In the genomic region with DNA sequence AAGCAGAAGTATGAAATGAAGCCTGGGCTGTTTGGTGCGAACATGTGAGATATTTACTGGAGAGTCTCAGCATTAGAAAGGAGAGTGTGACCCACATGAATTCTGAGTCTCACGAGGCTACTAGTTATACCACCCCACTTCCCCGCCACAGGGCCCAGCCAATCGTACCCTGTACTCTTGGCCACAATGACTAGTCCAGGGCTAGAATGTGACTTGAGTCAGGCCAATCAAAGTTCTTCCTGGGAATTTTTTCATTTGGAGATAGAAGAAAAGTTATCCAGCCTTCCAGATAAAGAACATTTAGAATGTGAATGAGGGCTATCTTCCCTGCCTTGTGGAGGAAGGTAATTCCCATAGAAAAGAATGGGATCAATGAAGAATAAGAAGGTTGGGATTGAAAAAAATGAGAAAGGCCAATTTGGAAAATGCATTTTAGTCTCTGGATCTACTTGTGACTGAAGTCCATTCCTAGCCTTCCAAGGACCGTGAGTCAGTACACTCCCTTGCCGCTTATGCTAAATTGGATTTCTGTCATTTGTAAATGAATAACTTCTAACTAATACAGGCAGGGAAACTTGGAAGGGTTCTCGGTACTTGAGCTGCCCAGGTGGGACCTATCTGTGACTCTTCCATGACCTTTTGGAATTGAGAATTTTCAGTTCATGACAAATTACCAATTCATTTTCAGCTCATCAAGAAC, we compare ENCODE assay signal across 20 cellular contexts. TPM values are rescaled to one million over a fixed set of nuclear protein-coding genes. Genes with fewer than 3 reads are reported as not detected.
A peak's percentile ranks its signal among the peaks of the same experiment; 100 is the strongest.
DNase-seq lines count a peak whose midpoint lies in the region; ATAC-seq, FAIRE-seq and TF ChIP-seq lines count a peak whose summit lies in the region.
"Had no signal": no experiment of that assay in that cellular context is flagged by ENCODE, and none has a peak within 500 bp of the region (broad histone marks: within the 10 kb centered on the region; RNA-seq: fewer than 3 reads in every experiment).

No MANE protein-coding gene starts in this region.

- no peak overlapping the region for H3K27ac ChIP-seq in HCT116 (ENCODE audit: low read depth, low read length)
- peak overlapping the region; percentile 37 for H3K27ac ChIP-seq in hepatocyte
- H3K27ac ChIP-seq in HepG2 (ENCODE audit: extremely low read length, insufficient read depth, low read length): no peak overlapping the region
- no peak overlapping the region for H3K27ac ChIP-seq in mesendoderm (ENCODE audit: low read depth, low read length)
- H3K27ac ChIP-seq: C4-2B had no signal

- H4K20me1 ChIP-seq in HCT116 (ENCODE audit: insufficient read depth): no peaks in the 10 kb centered on the region
- H4K20me1 ChIP-seq in hepatocyte (ENCODE audit: insufficient read depth, poor library complexity, severe bottlenecking): no peaks in the 10 kb centered on the region
- no peaks in the 10 kb centered on the region for H4K20me1 ChIP-seq in HepG2 (ENCODE audit: insufficient read depth, low read length)

- RAD21 ChIA-PET in HCT116 (lab: Charles Lee; ENCODE audit: low non-redundant PET in 1 of 2, low total read pairs in 2 of 2, uncharacterized antibody in 2 of 2, unreplicated experiment in 2 of 2): no interaction called here

- H3K4me3 ChIP-seq in HCT116 (replicated peaks in 1 of 2; ENCODE audit: low read depth in 1 of 2, low read length in 2 of 2): no peak overlapping the region
- H3K4me3 ChIP-seq in hepatocyte: no peak overlapping the region
- no peak overlapping the region for H3K4me3 ChIP-seq in HepG2 (replicated peaks in 1 of 3; ENCODE audit: insufficient read depth in 1 of 3, low read depth in 2 of 3, low read length in 3 of 3)
- no peak overlapping the region for H3K4me3 ChIP-seq in mesendoderm (ENCODE audit: low read length)

- no peaks in the 10 kb centered on the region for H3K36me3 ChIP-seq in HCT116 (ENCODE audit: control insufficient read depth in 1 of 2, insufficient read depth in 2 of 2, low read length in 2 of 2)
- H3K36me3 ChIP-seq in hepatocyte (replicated peaks; ENCODE audit: insufficient read depth, low read depth): no peaks in the 10 kb centered on the region
- no peaks in the 10 kb centered on the region for H3K36me3 ChIP-seq in HepG2 (replicated peaks in 1 of 2; ENCODE audit: control insufficient read depth in 1 of 2, insufficient read depth in 2 of 2, low read length in 2 of 2)
- H3K36me3 ChIP-seq in mesendoderm (ENCODE audit: control insufficient read depth, insufficient read depth, low read length): no peaks in the 10 kb centered on the region

- H3K4me1 ChIP-seq in HCT116 (ENCODE audit: control insufficient read depth in 1 of 2, insufficient read depth in 2 of 2, low read length in 2 of 2): peaks cover 3 to 15% of the 10 kb centered on the region in 2 experiments; a peak in 2 of 4 replicates
- no peaks in the 10 kb centered on the region for H3K4me1 ChIP-seq in hepatocyte (ENCODE audit: insufficient read depth)
- H3K4me1 ChIP-seq in HepG2 (ENCODE audit: insufficient read depth, low read length): 0 out of 2 replicates have a peak, but pooled peaks cover 6% of the 10 kb centered on the region
- no peaks in the 10 kb centered on the region for H3K4me1 ChIP-seq in mesendoderm (ENCODE audit: control insufficient read depth, low read depth, low read length)

- H4K8ac ChIP-seq in mesendoderm (ENCODE audit: low read depth, low read length): no peak overlapping the region

- H3K79me2 ChIP-seq in HCT116 (ENCODE audit: insufficient read depth, low read length): no peaks in the 10 kb centered on the region
- H3K79me2 ChIP-seq in hepatocyte: no peaks in the 10 kb centered on the region
- no peaks in the 10 kb centered on the region for H3K79me2 ChIP-seq in HepG2 (ENCODE audit: insufficient read depth, low read length)
- no peaks in the 10 kb centered on the region for H3K79me2 ChIP-seq in mesendoderm (ENCODE audit: control insufficient read depth, insufficient read depth, low read length)

- H3K4me2 ChIP-seq in HCT116 (ENCODE audit: low read length) (no peak overlapping the region), hepatocyte (no peak overlapping the region), HepG2 (ENCODE audit: low read depth, low read length) (no peak overlapping the region), mesendoderm (ENCODE audit: low read length) (no peak overlapping the region)

- BruUV-seq in HCT116 (replicated peaks; lab: Mats Ljungman, UMichigan): no TSS peak
- no TSS peak for BruUV-seq in HepG2 (replicated peaks; lab: Mats Ljungman, UMichigan)

- no peaks in the 10 kb centered on the region for H3K79me1 ChIP-seq in mesendoderm (ENCODE audit: low read length)

- no peak overlapping the region for H4K5ac ChIP-seq in mesendoderm (ENCODE audit: low read length)

- H3K23ac ChIP-seq in mesendoderm (ENCODE audit: low read length): no peak overlapping the region

- TF ChIP-seq CTCF in HCT116 (IDR thresholded peaks at IDR 0.05 in 2 of 3, conservative IDR thresholded peaks at IDR 0.05 in 1 of 3; ENCODE audit: borderline replicate concordance in 1 of 3, insufficient read depth in 1 of 3, low read depth in 2 of 3, low read length in 2 of 3): no peak
- TF ChIP-seq CTCF in hepatocyte (IDR thresholded peaks at IDR 0.05; ENCODE audit: poor library complexity): no peak
- TF ChIP-seq CTCF in HepG2 (CRISPR knock-in tag; IDR thresholded peaks at IDR 0.05): no peak
- TF ChIP-seq CTCF in endothelial cell (IDR thresholded peaks at IDR 0.05; ENCODE audit: unreplicated experiment): no peak

- H2AFZ ChIP-seq in HCT116 (ENCODE audit: low read depth, low read length, poor library complexity, severe bottlenecking) (peak overlapping the region; percentile 15), hepatocyte (no peak overlapping the region), HepG2 (ENCODE audit: low read length) (no peak overlapping the region)

- FAIRE-seq in HepG2 (lab: Jason Lieb, UNC): no peak

- H3K9me3 Mint-ChIP-seq in endothelial cell (ENCODE audit: unreplicated experiment): no peaks in the 10 kb centered on the region
- H3K9me3 Mint-ChIP-seq: HFFc6 had no signal

- WGBS in hepatocyte (ENCODE audit: low lambda C conversion rate, missing lambda C conversion rate): 77% methylated on average over 7 of the region's 7 CpGs
- 34% methylated on average over 7 of the region's 7 CpGs for WGBS in HepG2 (ENCODE audit: low lambda C conversion rate)
- no CpG with 5 or more reads among the region's 7 CpGs for WGBS in mesendoderm (ENCODE audit: extremely low coverage, insufficient coverage, low lambda C conversion rate)

- H3K56ac ChIP-seq in mesendoderm (ENCODE audit: low read length): no peak overlapping the region

- no peak overlapping the region for H2BK15ac ChIP-seq in mesendoderm (replicated peaks; ENCODE audit: low read depth)

- no peak overlapping the region for H3K4me3 Mint-ChIP-seq in endothelial cell (ENCODE audit: unreplicated experiment)
- H3K4me3 Mint-ChIP-seq: HFFc6 had no signal

- H3K9me3 ChIP-seq in HCT116 (ENCODE audit: control insufficient read depth in 1 of 2, insufficient read depth in 1 of 2, low read depth in 1 of 2, low read length in 2 of 2) (no peaks in the 10 kb centered on the region), hepatocyte (ENCODE audit: low read depth) (no peaks in the 10 kb centered on the region), HepG2 (ENCODE audit: low read length) (no peaks in the 10 kb centered on the region)

- TF ChIP-seq POLR2A in HCT116 (IDR thresholded peaks at IDR 0.05; ENCODE audit: borderline replicate concordance, extremely low read depth, insufficient read depth, insufficient read length) (no peak), HepG2 (IDR thresholded peaks at IDR 0.05; ENCODE audit: insufficient read depth in 1 of 2, low read depth in 2 of 2, low read length in 2 of 2) (no peak)

- H2BK120ac ChIP-seq in mesendoderm (ENCODE audit: low read depth, low read length): no peak overlapping the region

- no peak for ATAC-seq in HCT116
- ATAC-seq in HepG2: peak; percentile 41; the same call in 1 of the 3 replicates
- ATAC-seq in GM19324 (IDR thresholded peaks at IDR 0.05; ENCODE audit: low FRiP score, unreplicated experiment): no peak

- CTCF ChIA-PET in HCT116 (lab: Charles Lee): no interaction called here
- CTCF ChIA-PET in HepG2 (lab: Yijun Ruan, JAX; ENCODE audit: low intra/inter-chr PET ratio, low total read pairs): no interaction called here

- H3K27ac Mint-ChIP-seq in endothelial cell (ENCODE audit: unreplicated experiment): no peak overlapping the region
- H3K27ac Mint-ChIP-seq: HFFc6 had no signal

- in situ Hi-C loops in HepG2 (cut with HindIII; ENCODE audit: extremely low pct_ligation_motif_present, low pct_unique_long_range_greater_than_20kb): no loop called here

- no peak overlapping the region for H2AK5ac ChIP-seq in mesendoderm (ENCODE audit: low read length)

- DNase-seq in HCT116 (ENCODE audit: low read depth, low spot score): no peak
- DNase-seq in hepatocyte (ENCODE audit: low spot score): peak; percentile 39
- no peak for DNase-seq in HepG2 (ENCODE audit: low spot score)
- peak; percentile 96 for DNase-seq in renal cortical epithelial cell (ENCODE audit: low read depth)
- no peak for DNase-seq in endothelial cell (ENCODE audit: low spot score)
- DNase-seq in mesendoderm: no peak
- no peak for DNase-seq in activated CD4-positive, alpha-beta T cell treated with anti-CD3 and anti-CD28 coated beads, Interleukin-2, amount 50 U/mL, for 48 hours
- DNase-seq: EL, HFFc6, IMR-90, Karpas-422, MM.1S, NCI-H1092 treated with DMSO at 0.1 percent for 48 hours, NCI-H2227 treated with DMSO at 0.1 percent for 48 hours, NCI-H526 treated with DMSO at 0.1 percent for 48 hours, RPMI8226, SIG-M5 had no signal

- H3K9me2 ChIP-seq in HCT116 (ENCODE audit: insufficient read depth) (no peaks in the 10 kb centered on the region), hepatocyte (replicated peaks; ENCODE audit: insufficient read depth) (no peaks in the 10 kb centered on the region)

- no peak overlapping the region for H2BK5ac ChIP-seq in mesendoderm (ENCODE audit: low read length)

- no peak overlapping the region for H3K4ac ChIP-seq in mesendoderm (ENCODE audit: low read depth, low read length)

- no peak overlapping the region for H3K18ac ChIP-seq in mesendoderm (ENCODE audit: low read length)

- no peaks in the 10 kb centered on the region for H3K36me3 Mint-ChIP-seq in endothelial cell (ENCODE audit: low read depth, unreplicated experiment)

- H3K27me3 ChIP-seq in HCT116 (ENCODE audit: insufficient read depth, low read length): no peaks in the 10 kb centered on the region
- H3K27me3 ChIP-seq in hepatocyte: no peaks in the 10 kb centered on the region
- no peaks in the 10 kb centered on the region for H3K27me3 ChIP-seq in HepG2 (ENCODE audit: control insufficient read depth in 1 of 2, insufficient read depth in 2 of 2, low read length in 2 of 2)
- no peaks in the 10 kb centered on the region for H3K27me3 ChIP-seq in mesendoderm (ENCODE audit: insufficient read depth, low read length, poor library complexity)

- no peak for TF ChIP-seq EP300 in HepG2 (IDR thresholded peaks at IDR 0.05; ENCODE audit: low read depth in 2 of 2, low read length in 2 of 2)
- no peak for TF ChIP-seq EP300 in HepG2 (CRISPR knock-in tag; IDR thresholded peaks at IDR 0.05; ENCODE audit: borderline replicate concordance)

- no peaks in the 10 kb centered on the region for H3K4me1 Mint-ChIP-seq in endothelial cell (ENCODE audit: unreplicated experiment)

- H3K9ac ChIP-seq in HCT116 (ENCODE audit: low read length): no peak overlapping the region
- no peak overlapping the region for H3K9ac ChIP-seq in HepG2 (ENCODE audit: insufficient read depth, low read depth, low read length)
- no peak overlapping the region for H3K9ac ChIP-seq in mesendoderm (ENCODE audit: low read length)

- intact Hi-C loops in HCT116 (cut with micrococcal nuclease) (no loop called here), HepG2 (cut with micrococcal nuclease; ENCODE audit: unreplicated experiment) (no loop called here)

- H3K27me3 Mint-ChIP-seq in endothelial cell (ENCODE audit: unreplicated experiment): peaks cover 4% of the 10 kb centered on the region

- POLR2A ChIA-PET in HCT116 (lab: Charles Lee) (no interaction called here), HepG2 (lab: Yijun Ruan, JAX) (no interaction called here)

- no peak for TF ChIP-seq RAD21 in HCT116 (IDR thresholded peaks at IDR 0.05; ENCODE audit: low read depth)
- no peak for TF ChIP-seq RAD21 in HepG2 (CRISPR knock-in tag; IDR thresholded peaks at IDR 0.05)

RNA-seq across cellular contexts. Expression of a gene that starts 12.3 kb away (rescaled TPM):
- total RNA-seq in HCT116 (2021; ENCODE audit: unreplicated experiment) (4.9 TPM), hepatocyte (1.1 and 1.4 TPM in 2 replicates), HepG2 (2016; rRNA removed; fragmentation: Illumina TruSeq; extraction: Trizol) (2.5 and 4.1 TPM in 2 replicates), renal cortical epithelial cell (0.87 and 1.0 TPM in 2 replicates), endothelial cell (ENCODE audit: unreplicated experiment) (0.10 TPM)
- 3.7 and 5.1 TPM in 2 replicates for polyA plus RNA-seq in HCT116 (2012)
- polyA plus RNA-seq in hepatocyte (0.66 and 2.3 TPM in 2 replicates), HepG2 (2011; rRNA removed) (2.8 and 3.8 TPM in 2 replicates)
- total RNA-seq in HepG2 (2016; cell fraction: cytosol; rRNA removed; fragmentation: Illumina TruSeq; extraction: Trizol; ENCODE audit: low read depth): 1.2 and 1.5 TPM in 2 replicates
- total RNA-seq in HepG2 (2016; cell fraction: insoluble cytoplasmic fraction; rRNA removed; fragmentation: Illumina TruSeq; extraction: Trizol): 2.2 and 3.3 TPM in 2 replicates
- 3.9 and 4.5 TPM in 2 replicates for total RNA-seq in HepG2 (2016; cell fraction: membrane; rRNA removed; fragmentation: Illumina TruSeq; extraction: Trizol)
- total RNA-seq in HepG2 (2016; cell fraction: nucleus; rRNA removed; fragmentation: Illumina TruSeq; extraction: Trizol): 1.4 and 1.6 TPM in 2 replicates
- 2.7 and 2.9 TPM in 2 replicates for polyA plus RNA-seq in HepG2 (2011; cell fraction: cytosol; rRNA removed)
- 0.90 and 2.2 TPM in 2 replicates for polyA plus RNA-seq in HepG2 (2011; cell fraction: nucleus; rRNA removed)
- polyA plus RNA-seq in HepG2 (2012): 2.4 and 5.1 TPM in 2 replicates
- 3.5 and 4.4 TPM in 2 replicates for polyA plus RNA-seq in HepG2 (2016; cell fraction: cytosol; fragmentation: Illumina TruSeq; extraction: Trizol; ENCODE audit: low read depth)
- polyA plus RNA-seq in HepG2 (2016; cell fraction: insoluble cytoplasmic fraction; fragmentation: Illumina TruSeq; extraction: Trizol; ENCODE audit: low read depth): 1.6 and 2.1 TPM in 2 replicates
- polyA plus RNA-seq in HepG2 (2016; cell fraction: membrane; fragmentation: Illumina TruSeq; extraction: Trizol; ENCODE audit: low read depth): 5.1 and 6.0 TPM in 2 replicates
- 0.63 and 2.0 TPM in 2 replicates for polyA plus RNA-seq in HepG2 (2016; cell fraction: nucleus; fragmentation: Illumina TruSeq; extraction: Trizol; ENCODE audit: insufficient read depth, low read depth)
- 0.72 and 5.6 TPM in 2 replicates for polyA minus RNA-seq in HepG2 (2011; rRNA and poly(A)+ RNA removed; ENCODE audit: low replicate concordance)
- polyA minus RNA-seq in HepG2 (2011; cell fraction: cytosol; rRNA and poly(A)+ RNA removed): 2.1 and 2.6 TPM in 2 replicates
- polyA minus RNA-seq in HepG2 (2011; cell fraction: nucleus; rRNA and poly(A)+ RNA removed): 2.5 and 3.0 TPM in 2 replicates
- 0.56 TPM for polyA plus RNA-seq in mesendoderm (2013, experiment 1 of 2)
- 0.66 TPM for polyA plus RNA-seq in mesendoderm (2013, experiment 2 of 2)
- total RNA-seq: HFFc6, IMR-90, OCI-LY7 had no signal
- polyA plus RNA-seq: IMR-90 had no signal

RNA-seq across cellular contexts. Expression of a gene that starts 33.2 kb away (rescaled TPM):
- total RNA-seq in HCT116 (2021; ENCODE audit: unreplicated experiment): 51.1 TPM
- polyA plus RNA-seq in HCT116 (2012): 18.0 and 18.9 TPM in 2 replicates
- total RNA-seq in hepatocyte: 39.0 and 47.9 TPM in 2 replicates
- 17.6 and 19.0 TPM in 2 replicates for polyA plus RNA-seq in hepatocyte
- total RNA-seq in HepG2 (2016; rRNA removed; fragmentation: Illumina TruSeq; extraction: Trizol): 15.4 and 16.6 TPM in 2 replicates
- 55.7 and 60.3 TPM in 2 replicates for total RNA-seq in HepG2 (2016; cell fraction: cytosol; rRNA removed; fragmentation: Illumina TruSeq; extraction: Trizol; ENCODE audit: low read depth)
- 15.5 and 17.0 TPM in 2 replicates for total RNA-seq in HepG2 (2016; cell fraction: insoluble cytoplasmic fraction; rRNA removed; fragmentation: Illumina TruSeq; extraction: Trizol)
- total RNA-seq in HepG2 (2016; cell fraction: membrane; rRNA removed; fragmentation: Illumina TruSeq; extraction: Trizol): 13.6 and 15.8 TPM in 2 replicates
- total RNA-seq in HepG2 (2016; cell fraction: nucleus; rRNA removed; fragmentation: Illumina TruSeq; extraction: Trizol): 25.2 and 32.7 TPM in 2 replicates
- polyA plus RNA-seq in HepG2 (2011; rRNA removed): 33.3 and 48.5 TPM in 2 replicates
- polyA plus RNA-seq in HepG2 (2011; cell fraction: cytosol; rRNA removed): 15.1 and 19.3 TPM in 2 replicates
- polyA plus RNA-seq in HepG2 (2011; cell fraction: nucleus; rRNA removed): 30.9 and 34.9 TPM in 2 replicates
- polyA plus RNA-seq in HepG2 (2012): 13.6 and 18.4 TPM in 2 replicates
- polyA plus RNA-seq in HepG2 (2016; cell fraction: cytosol; fragmentation: Illumina TruSeq; extraction: Trizol; ENCODE audit: low read depth): 0.29 and 0.60 TPM in 2 replicates
- polyA plus RNA-seq in HepG2 (2016; cell fraction: insoluble cytoplasmic fraction; fragmentation: Illumina TruSeq; extraction: Trizol; ENCODE audit: low read depth): 16.6 and 18.3 TPM in 2 replicates
- 2.1 and 2.3 TPM in 2 replicates for polyA plus RNA-seq in HepG2 (2016; cell fraction: membrane; fragmentation: Illumina TruSeq; extraction: Trizol; ENCODE audit: low read depth)
- polyA plus RNA-seq in HepG2 (2016; cell fraction: nucleus; fragmentation: Illumina TruSeq; extraction: Trizol; ENCODE audit: insufficient read depth, low read depth): 26.8 and 30.6 TPM in 2 replicates
- 39.0 and 60.9 TPM in 2 replicates for polyA minus RNA-seq in HepG2 (2011; rRNA and poly(A)+ RNA removed; ENCODE audit: low replicate concordance)
- polyA minus RNA-seq in HepG2 (2011; cell fraction: cytosol; rRNA and poly(A)+ RNA removed): 18.7 and 23.7 TPM in 2 replicates
- 84.3 and 91.0 TPM in 2 replicates for polyA minus RNA-seq in HepG2 (2011; cell fraction: nucleus; rRNA and poly(A)+ RNA removed)
- total RNA-seq in renal cortical epithelial cell: 9.9 and 36.7 TPM in 2 replicates
- 65.9 TPM for total RNA-seq in endothelial cell (ENCODE audit: unreplicated experiment)
- polyA plus RNA-seq in mesendoderm (2013, experiment 1 of 2): 32.4 TPM
- polyA plus RNA-seq in mesendoderm (2013, experiment 2 of 2): 33.7 TPM

Comparison
In these comparisons a context has a peak if more than half of its experiments do, and no peak if none do; other contexts are left out.
1. DNase-seq: peak in hepatocyte (single experiment) and renal cortical epithelial cell (single experiment); none in HCT116 (single experiment), HepG2 (single experiment), endothelial cell (single experiment), mesendoderm (single experiment) and activated CD4-positive, alpha-beta T cell treated with anti-CD3 and anti-CD28 coated beads, Interleukin-2, amount 50 U/mL, for 48 hours (0 of 2).